ENCODE assay signal across 19 cellular contexts in genomic region chr14:51533877-51534553, GRCh38.
A peak's percentile ranks its signal among the peaks of the same experiment; 100 is the strongest.
DNase-seq lines count a peak whose midpoint lies in the region; ATAC-seq and TF ChIP-seq lines count a peak whose summit lies in the region.
"Had no signal": no experiment of that assay in that cellular context is flagged by ENCODE, and none has a peak within 500 bp of the region (broad histone marks: within the 10 kb centered on the region; RNA-seq: fewer than 3 reads in every experiment).

No MANE protein-coding gene starts in this region.

- no TSS peak for BruUV-seq in HCT116 (replicated peaks; lab: Mats Ljungman, UMichigan)
- BruUV-seq in MCF 10A (replicated peaks; lab: Mats Ljungman, UMichigan), result no TSS peak

- H3K27ac ChIP-seq in HCT116 (ENCODE audit: low read depth, low read length), result peak overlapping the region; percentile 75
- peak overlapping the region; percentile 51 to 55 for H3K27ac ChIP-seq in liver (ENCODE audit: low read depth in 1 of 2, low read length in 2 of 2)
- no peak overlapping the region for H3K27ac ChIP-seq in CD4-positive, alpha-beta memory T cell (ENCODE audit: low read depth, low read length)
- H3K27ac ChIP-seq: BLaER1 treated with 17β-estradiol and CSF1 and Interleukin-3, amounts not matched to agents 10 nM and 100 nM; left ventricle myocardium inferior; sigmoid colon; transverse colon had no signal

- DNase-seq in HCT116 (ENCODE audit: low read depth, low spot score), result no peak
- DNase-seq in MCF 10A (ENCODE audit: unreplicated experiment), result peak; percentile 62
- DNase-seq in type B pancreatic cell (ENCODE audit: extremely low spot score, unreplicated experiment), result no peak
- DNase-seq in T-helper 17 cell, result no peak
- no peak for DNase-seq in CD4-positive, alpha-beta memory T cell
- DNase-seq: activated CD8-positive, alpha-beta memory T cell treated with anti-CD3 and anti-CD28 coated beads for 24 hours; activated effector memory CD4-positive, alpha-beta T cell treated with anti-CD3 and anti-CD28 coated beads, Interleukin-2, amount 50 U/mL, for 16 hours; H7; left ventricle myocardium inferior; sigmoid colon; T-cell; transverse colon had no signal

- CTCF ChIA-PET in HCT116 (lab: Charles Lee) (interaction anchor here (1.2 kb wide), 1 partner anchor 18 kb away, joined by 5 read pairs; no protein-coding TSS in a partner anchor), MCF 10A (lab: Yijun Ruan, JAX) (interaction anchor here (0.9 to 1.7 kb wide), 4 partner anchors 12 to 251 kb away, joined by 3 to 4 read pairs (median 4); no protein-coding TSS in a partner anchor)
- CTCF ChIA-PET in CD4-positive, alpha-beta memory T cell (lab: Charles Lee; ENCODE audit: partially characterized antibody), result no interaction called here

- H3K9me3 Mint-ChIP-seq in MCF 10A (ENCODE audit: unreplicated experiment) (no peaks in the 10 kb centered on the region), type B pancreatic cell (peaks cover 1% of the 10 kb centered on the region)
- peaks cover 0 to 4% (median 0%) of the 10 kb centered on the region in 8 donors for H3K9me3 Mint-ChIP-seq in CD4-positive, alpha-beta memory T cell
- H3K9me3 Mint-ChIP-seq: dendritic cell treated with granulocyte-macrophage colony-stimulating factor and Interleukin-4, amounts not matched to agents 40 ng/mL and 50 ng/mL, for 4 days had no signal

- RAD21 ChIA-PET in HCT116 (lab: Charles Lee; ENCODE audit: low non-redundant PET in 1 of 2, low total read pairs in 2 of 2, uncharacterized antibody in 2 of 2, unreplicated experiment in 2 of 2), result no interaction called here

- TF ChIP-seq CTCF in HCT116 (IDR thresholded peaks at IDR 0.05 in 2 of 3, conservative IDR thresholded peaks at IDR 0.05 in 1 of 3; ENCODE audit: borderline replicate concordance in 1 of 3, insufficient read depth in 1 of 3, low read depth in 2 of 3, low read length in 2 of 3) (no peak), MCF 10A (IDR thresholded peaks at IDR 0.05; ENCODE audit: unreplicated experiment) (no peak), liver (IDR thresholded peaks at IDR 0.05; ENCODE audit: low read depth, low read length, missing input control) (no peak), type B pancreatic cell (conservative IDR thresholded peaks at IDR 0.05) (no peak)

- H3K36me3 Mint-ChIP-seq in MCF 10A (ENCODE audit: insufficient read depth, unreplicated experiment) (peaks cover 10% of the 10 kb centered on the region), type B pancreatic cell (no peaks in the 10 kb centered on the region), T-helper 17 cell (ENCODE audit: low read depth) (no peaks in the 10 kb centered on the region)
- H3K36me3 Mint-ChIP-seq in CD4-positive, alpha-beta memory T cell, result no peaks in the 10 kb centered on the region
- H3K36me3 Mint-ChIP-seq: stimulated activated effector memory CD8-positive, alpha-beta T cell treated with anti-CD3 and anti-CD28 coated beads, Interleukin-12 subunit alpha, Interleukin-12 subunit beta, amount 100 ng/mL, for 72 hours; T-cell; WTC11 had no signal

- peak overlapping the region; percentile 73 for H3K4me2 ChIP-seq in HCT116 (ENCODE audit: low read length)
- H3K4me2 ChIP-seq: BLaER1 treated with 17β-estradiol and CSF1 and Interleukin-3, amounts not matched to agents 10 nM and 100 nM had no signal

- H3K27ac Mint-ChIP-seq in MCF 10A (ENCODE audit: low read depth, unreplicated experiment) (peak overlapping the region; percentile 91), type B pancreatic cell (peak overlapping the region; percentile 39), T-helper 17 cell (no peak overlapping the region)
- no peak overlapping the region for H3K27ac Mint-ChIP-seq in CD4-positive, alpha-beta memory T cell
- H3K27ac Mint-ChIP-seq: dendritic cell treated with granulocyte-macrophage colony-stimulating factor and Interleukin-4, amounts not matched to agents 40 ng/mL and 50 ng/mL, for 4 days; stimulated activated effector memory CD8-positive, alpha-beta T cell treated with anti-CD3 and anti-CD28 coated beads, Interleukin-12 subunit alpha, Interleukin-12 subunit beta, amount 100 ng/mL, for 72 hours; T-cell; WTC11 had no signal

- H3K4me1 Mint-ChIP-seq in MCF 10A (ENCODE audit: insufficient read depth, unreplicated experiment), result peaks cover 39% of the 10 kb centered on the region
- peaks cover 15% of the 10 kb centered on the region for H3K4me1 Mint-ChIP-seq in type B pancreatic cell (ENCODE audit: unreplicated experiment)
- H3K4me1 Mint-ChIP-seq in T-helper 17 cell, result no peaks in the 10 kb centered on the region
- no peaks in the 10 kb centered on the region for H3K4me1 Mint-ChIP-seq in CD4-positive, alpha-beta memory T cell
- H3K4me1 Mint-ChIP-seq: stimulated activated effector memory CD8-positive, alpha-beta T cell treated with anti-CD3 and anti-CD28 coated beads, Interleukin-12 subunit alpha, Interleukin-12 subunit beta, amount 100 ng/mL, for 72 hours; T-cell had no signal

- peak; percentile 52 for ATAC-seq in HCT116
- no peak for ATAC-seq in T-helper 17 cell
- no peak for ATAC-seq in GM18498 (IDR thresholded peaks at IDR 0.05; ENCODE audit: unreplicated experiment)
- ATAC-seq: stimulated activated effector memory CD8-positive, alpha-beta T cell treated with anti-CD3 and anti-CD28 coated beads, Interleukin-12 subunit alpha, Interleukin-12 subunit beta, amount 100 ng/mL, for 72 hours; T-cell; WTC11 had no signal

- H3K9me2 ChIP-seq in HCT116 (ENCODE audit: insufficient read depth), result no peaks in the 10 kb centered on the region

- H3K4me3 Mint-ChIP-seq in MCF 10A (ENCODE audit: unreplicated experiment) (no peak overlapping the region), type B pancreatic cell (no peak overlapping the region), T-helper 17 cell (no peak overlapping the region)
- H3K4me3 Mint-ChIP-seq in CD4-positive, alpha-beta memory T cell, result no peak overlapping the region
- H3K4me3 Mint-ChIP-seq: dendritic cell treated with granulocyte-macrophage colony-stimulating factor and Interleukin-4, amounts not matched to agents 40 ng/mL and 50 ng/mL, for 4 days; nephron; stimulated activated effector memory CD8-positive, alpha-beta T cell treated with anti-CD3 and anti-CD28 coated beads, Interleukin-12 subunit alpha, Interleukin-12 subunit beta, amount 100 ng/mL, for 72 hours; T-cell; WTC11 had no signal

- no peaks in the 10 kb centered on the region for H3K36me3 ChIP-seq in HCT116 (ENCODE audit: control insufficient read depth in 1 of 2, insufficient read depth in 2 of 2, low read length in 2 of 2)
- no peaks in the 10 kb centered on the region for H3K36me3 ChIP-seq in liver (ENCODE audit: control insufficient read depth in 4 of 4, insufficient read depth in 3 of 4, low read depth in 1 of 4, low read length in 3 of 4)
- H3K36me3 ChIP-seq in CD4-positive, alpha-beta memory T cell (ENCODE audit: insufficient read depth, low read length), result no peaks in the 10 kb centered on the region
- H3K36me3 ChIP-seq: BLaER1 treated with 17β-estradiol and CSF1 and Interleukin-3, amounts not matched to agents 10 nM and 100 nM; left ventricle myocardium inferior; sigmoid colon; transverse colon had no signal

- WGBS in liver, result 72% methylated on average over 3 of the region's 3 CpGs

- peak overlapping the region; percentile 80 for H2AFZ ChIP-seq in HCT116 (ENCODE audit: low read depth, low read length, poor library complexity, severe bottlenecking)

- H3K27me3 ChIP-seq in HCT116 (ENCODE audit: insufficient read depth, low read length) (no peaks in the 10 kb centered on the region), liver (ENCODE audit: control insufficient read depth in 4 of 4, insufficient read depth in 4 of 4, low read length in 3 of 4) (no peaks in the 10 kb centered on the region)
- no peaks in the 10 kb centered on the region for H3K27me3 ChIP-seq in CD4-positive, alpha-beta memory T cell (ENCODE audit: insufficient read depth, low read length)
- H3K27me3 ChIP-seq: BLaER1 treated with 17β-estradiol and CSF1 and Interleukin-3, amounts not matched to agents 10 nM and 100 nM; sigmoid colon; transverse colon had no signal

- TF ChIP-seq POLR2A in HCT116 (IDR thresholded peaks at IDR 0.05; ENCODE audit: borderline replicate concordance, extremely low read depth, insufficient read depth, insufficient read length), result no peak

- H3K4me1 ChIP-seq in HCT116 (ENCODE audit: control insufficient read depth in 1 of 2, insufficient read depth in 2 of 2, low read length in 2 of 2) (peaks cover 24 to 30% of the 10 kb centered on the region in 2 experiments), liver (ENCODE audit: control insufficient read depth in 4 of 4, insufficient read depth in 4 of 4, low read length in 3 of 4) (peaks cover 0 to 18% (median 6%) of the 10 kb centered on the region in 4 donors)
- H3K4me1 ChIP-seq in CD4-positive, alpha-beta memory T cell (ENCODE audit: insufficient read depth, low read length), result no peaks in the 10 kb centered on the region
- H3K4me1 ChIP-seq: BLaER1 treated with 17β-estradiol and CSF1 and Interleukin-3, amounts not matched to agents 10 nM and 100 nM; sigmoid colon; transverse colon had no signal

- 0 out of 4 replicates have a peak, but pooled peaks cover 0 to 5% of the 10 kb centered on the region in 2 experiments for H3K9me3 ChIP-seq in HCT116 (ENCODE audit: control insufficient read depth in 1 of 2, insufficient read depth in 1 of 2, low read depth in 1 of 2, low read length in 2 of 2)
- no peaks in the 10 kb centered on the region for H3K9me3 ChIP-seq in liver (ENCODE audit: control insufficient read depth in 4 of 4, low read length in 3 of 4)
- H3K9me3 ChIP-seq in T-helper 17 cell (ENCODE audit: control insufficient read depth, low read length, poor library complexity, severe bottlenecking), result no peaks in the 10 kb centered on the region
- H3K9me3 ChIP-seq in CD4-positive, alpha-beta memory T cell (ENCODE audit: control insufficient read depth in 1 of 2, low read length in 2 of 2), result no peaks in the 10 kb centered on the region
- H3K9me3 ChIP-seq: sigmoid colon had no signal

- TF ChIP-seq RAD21 in HCT116 (IDR thresholded peaks at IDR 0.05; ENCODE audit: low read depth) (no peak), liver (IDR thresholded peaks at IDR 0.05) (no peak)

- H3K27me3 Mint-ChIP-seq in MCF 10A (ENCODE audit: insufficient read depth, unreplicated experiment), result no peaks in the 10 kb centered on the region
- H3K27me3 Mint-ChIP-seq in type B pancreatic cell, result no peaks in the 10 kb centered on the region
- peaks cover 11% of the 10 kb centered on the region for H3K27me3 Mint-ChIP-seq in T-helper 17 cell
- peaks cover 1 to 3% of the 10 kb centered on the region in 2 donors for H3K27me3 Mint-ChIP-seq in CD4-positive, alpha-beta memory T cell
- H3K27me3 Mint-ChIP-seq: dendritic cell treated with granulocyte-macrophage colony-stimulating factor and Interleukin-4, amounts not matched to agents 40 ng/mL and 50 ng/mL, for 4 days had no signal

- intact Hi-C loops in HCT116 (cut with micrococcal nuclease), result no loop called here
- intact Hi-C loops in MCF 10A (cut with micrococcal nuclease), result loop anchor here (5.0 kb wide), 1 partner anchor 137 kb away; no protein-coding TSS in a partner anchor
- intact Hi-C loops in CD4-positive, alpha-beta memory T cell (cut with micrococcal nuclease), result no loop called here

- peak overlapping the region; percentile 44 for H3K9ac ChIP-seq in HCT116 (ENCODE audit: low read length)
- H3K9ac ChIP-seq in liver (ENCODE audit: low read depth in 1 of 2, low read length in 2 of 2), result no peak overlapping the region
- H3K9ac ChIP-seq: BLaER1 treated with 17β-estradiol and CSF1 and Interleukin-3, amounts not matched to agents 10 nM and 100 nM had no signal

- H4K20me1 ChIP-seq in HCT116 (ENCODE audit: insufficient read depth), result no peaks in the 10 kb centered on the region
- H4K20me1 ChIP-seq: BLaER1 treated with 17β-estradiol and CSF1 and Interleukin-3, amounts not matched to agents 10 nM and 100 nM had no signal

- POLR2A ChIA-PET in HCT116 (lab: Charles Lee), result interaction anchor here (1.4 kb wide), 1 partner anchor 11 kb away, joined by 6 read pairs; no protein-coding TSS in a partner anchor
- POLR2A ChIA-PET in MCF 10A (lab: Yijun Ruan, JAX), result interaction anchor here (0.7 to 6.0 kb wide), 21 partner anchors 11 to 293 kb away, joined by 3 to 124 read pairs (median 5); partner anchors contain the start of genes FRMD6 and TMX1
- POLR2A ChIA-PET in CD4-positive, alpha-beta memory T cell (lab: Charles Lee; ENCODE audit: partially characterized antibody), result no interaction called here

- H3K4me3 ChIP-seq in HCT116 (replicated peaks in 1 of 2; ENCODE audit: low read depth in 1 of 2, low read length in 2 of 2) (peak overlapping the region in 1 of 2 experiments; percentile 30; a peak in 2 of 4 replicates), liver (ENCODE audit: low read depth in 1 of 3, low read length in 3 of 3) (no peak overlapping the region)
- H3K4me3 ChIP-seq in CD4-positive, alpha-beta memory T cell (ENCODE audit: low read length in 2 of 2), result no peak overlapping the region
- H3K4me3 ChIP-seq: BLaER1 treated with 17β-estradiol and CSF1 and Interleukin-3, amounts not matched to agents 10 nM and 100 nM; left ventricle myocardium inferior; sigmoid colon; transverse colon had no signal

- no peaks in the 10 kb centered on the region for H3K79me2 ChIP-seq in HCT116 (ENCODE audit: insufficient read depth, low read length)

Comparison
In these comparisons a context has a peak if more than half of its experiments do, and no peak if none do; other contexts are left out.
1. H3K27ac Mint-ChIP-seq: peak in MCF 10A (single experiment) and type B pancreatic cell (single experiment); none in T-helper 17 cell (single experiment) and CD4-positive, alpha-beta memory T cell (0 of 7).